ENCODE assay signal across 1 cellular context in the genomic region with DNA sequence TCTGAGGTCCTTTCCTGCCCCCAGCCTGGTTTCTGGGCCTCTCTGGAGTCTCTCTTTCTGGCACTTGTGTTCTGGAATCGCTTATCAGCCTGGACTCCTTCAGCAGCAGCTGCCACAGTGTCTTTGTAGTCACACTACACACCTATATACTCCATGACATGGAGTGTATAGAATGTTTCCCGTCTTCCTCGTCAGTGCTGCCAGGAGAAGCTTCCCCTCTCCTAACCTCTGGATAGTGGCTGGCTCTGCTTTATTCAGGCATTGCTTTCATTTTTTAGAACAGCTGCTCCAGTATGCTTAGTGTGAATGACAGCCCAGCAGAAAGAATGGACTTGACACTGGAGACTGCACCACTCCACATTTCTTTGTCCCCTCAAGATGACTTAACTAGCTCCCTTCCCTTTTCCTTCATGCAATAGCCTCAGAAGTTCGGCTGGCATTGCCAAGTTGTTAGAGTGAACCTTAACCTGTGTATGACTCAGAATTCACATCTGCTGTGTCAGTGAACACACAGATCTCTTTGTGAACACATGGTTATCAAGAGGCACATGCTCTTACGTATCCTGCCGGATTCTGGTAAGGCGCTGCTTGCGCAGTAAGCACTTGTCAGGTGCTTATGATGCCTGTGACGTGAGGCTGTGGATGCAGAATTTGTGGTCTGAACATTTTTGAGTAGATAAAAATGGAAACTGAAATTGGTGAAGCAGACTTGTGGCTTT.
TF ChIP-seq lines count a peak whose summit lies in the region.

No MANE protein-coding gene starts in this region.

TF ChIP-seq in HepG2, 621 proteins besides CTCF, POLR2A, EP300 and RAD21 (continued from another document and continues in another):
- TF ChIP-seq ZNF646 (CRISPR knock-in tag; IDR thresholded peaks at IDR 0.05) (no peak), KLF12 (CRISPR knock-in tag; IDR thresholded peaks at IDR 0.05; ENCODE audit: borderline replicate concordance) (no peak), ZBTB38 (CRISPR knock-in tag; IDR thresholded peaks at IDR 0.05) (0 out of 2 replicates have a peak, but pooled peaks have one; percentile 36), JARID2 (CRISPR knock-in tag; IDR thresholded peaks at IDR 0.05; ENCODE audit: insufficient replicate concordance) (no peak), GMEB1 (CRISPR knock-in tag; IDR thresholded peaks at IDR 0.05; ENCODE audit: borderline replicate concordance) (no peak), ZNF431 (CRISPR knock-in tag; IDR thresholded peaks at IDR 0.05; ENCODE audit: borderline replicate concordance, low read depth) (no peak), CCDC6 (CRISPR knock-in tag; IDR thresholded peaks at IDR 0.05) (no peak), MNT (IDR thresholded peaks at IDR 0.05) (peak; percentile 44), E2F2 (CRISPR knock-in tag; IDR thresholded peaks at IDR 0.05; ENCODE audit: borderline replicate concordance) (no peak), ZMYM3 (CRISPR knock-in tag; IDR thresholded peaks at IDR 0.05) (no peak), POGZ (CRISPR knock-in tag; IDR thresholded peaks at IDR 0.05) (no peak), ZMAT3 (CRISPR knock-in tag; conservative IDR thresholded peaks at IDR 0.05) (no peak), MAF1 (CRISPR knock-in tag; IDR thresholded peaks at IDR 0.05; ENCODE audit: borderline replicate concordance) (no peak), RXRB (CRISPR knock-in tag; IDR thresholded peaks at IDR 0.05; ENCODE audit: borderline replicate concordance) (peak; percentile 44; the same call in 1 of the 2 replicates), HMG20A (CRISPR knock-in tag; IDR thresholded peaks at IDR 0.05; ENCODE audit: borderline replicate concordance) (no peak), TCF7L2 (IDR thresholded peaks at IDR 0.05; ENCODE audit: low read depth, low read length) (no peak), ETS1 (CRISPR knock-in tag; IDR thresholded peaks at IDR 0.05) (no peak), ZBTB46 (CRISPR knock-in tag; IDR thresholded peaks at IDR 0.05; ENCODE audit: borderline replicate concordance) (no peak), RFXAP (CRISPR knock-in tag; IDR thresholded peaks at IDR 0.05; ENCODE audit: borderline replicate concordance) (no peak), BRCA1 (CRISPR knock-in tag; IDR thresholded peaks at IDR 0.05) (no peak), CEBPG (CRISPR knock-in tag; IDR thresholded peaks at IDR 0.05) (0 out of 2 replicates have a peak, but pooled peaks have one; percentile 13), ZNF616 (CRISPR knock-in tag; IDR thresholded peaks at IDR 0.05; ENCODE audit: low read depth) (no peak), ZUFSP (CRISPR knock-in tag; IDR thresholded peaks at IDR 0.05; ENCODE audit: borderline replicate concordance) (no peak), ZNF234 (CRISPR knock-in tag; conservative IDR thresholded peaks at IDR 0.05) (no peak), ZNF552 (CRISPR knock-in tag; IDR thresholded peaks at IDR 0.05; ENCODE audit: borderline replicate concordance) (no peak), SAP130 (CRISPR knock-in tag; IDR thresholded peaks at IDR 0.05; ENCODE audit: low read depth) (peak; percentile 71), EHMT2 (IDR thresholded peaks at IDR 0.05; ENCODE audit: borderline replicate concordance, low read depth, low read length) (no peak), ZFP36L2 (CRISPR knock-in tag; IDR thresholded peaks at IDR 0.05) (no peak), ZNF33B (CRISPR knock-in tag; IDR thresholded peaks at IDR 0.05) (no peak), MAFF (IDR thresholded peaks at IDR 0.05; ENCODE audit: low read depth, low read length) (0 out of 2 replicates have a peak, but pooled peaks have one; percentile 41)
- TF ChIP-seq, protein P1, sequence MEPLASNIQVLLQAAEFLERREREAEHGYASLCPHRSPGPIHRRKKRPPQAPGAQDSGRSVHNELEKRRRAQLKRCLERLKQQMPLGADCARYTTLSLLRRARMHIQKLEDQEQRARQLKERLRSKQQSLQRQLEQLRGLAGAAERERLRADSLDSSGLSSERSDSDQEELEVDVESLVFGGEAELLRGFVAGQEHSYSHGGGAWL (CRISPR knock-in tag; IDR thresholded peaks at IDR 0.05) = no peak
- TF ChIP-seq, protein P2, sequence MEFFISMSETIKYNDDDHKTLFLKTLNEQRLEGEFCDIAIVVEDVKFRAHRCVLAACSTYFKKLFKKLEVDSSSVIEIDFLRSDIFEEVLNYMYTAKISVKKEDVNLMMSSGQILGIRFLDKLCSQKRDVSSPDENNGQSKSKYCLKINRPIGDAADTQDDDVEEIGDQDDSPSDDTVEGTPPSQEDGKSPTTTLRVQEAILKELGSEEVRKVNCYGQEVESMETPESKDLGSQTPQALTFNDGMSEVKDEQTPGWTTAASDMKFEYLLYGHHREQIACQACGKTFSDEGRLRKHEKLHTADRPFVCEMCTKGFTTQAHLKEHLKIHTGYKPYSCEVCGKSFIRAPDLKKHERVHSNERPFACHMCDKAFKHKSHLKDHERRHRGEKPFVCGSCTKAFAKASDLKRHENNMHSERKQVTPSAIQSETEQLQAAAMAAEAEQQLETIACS (CRISPR knock-in tag; IDR thresholded peaks at IDR 0.05) = no peak
- TF ChIP-seq, protein P3, sequence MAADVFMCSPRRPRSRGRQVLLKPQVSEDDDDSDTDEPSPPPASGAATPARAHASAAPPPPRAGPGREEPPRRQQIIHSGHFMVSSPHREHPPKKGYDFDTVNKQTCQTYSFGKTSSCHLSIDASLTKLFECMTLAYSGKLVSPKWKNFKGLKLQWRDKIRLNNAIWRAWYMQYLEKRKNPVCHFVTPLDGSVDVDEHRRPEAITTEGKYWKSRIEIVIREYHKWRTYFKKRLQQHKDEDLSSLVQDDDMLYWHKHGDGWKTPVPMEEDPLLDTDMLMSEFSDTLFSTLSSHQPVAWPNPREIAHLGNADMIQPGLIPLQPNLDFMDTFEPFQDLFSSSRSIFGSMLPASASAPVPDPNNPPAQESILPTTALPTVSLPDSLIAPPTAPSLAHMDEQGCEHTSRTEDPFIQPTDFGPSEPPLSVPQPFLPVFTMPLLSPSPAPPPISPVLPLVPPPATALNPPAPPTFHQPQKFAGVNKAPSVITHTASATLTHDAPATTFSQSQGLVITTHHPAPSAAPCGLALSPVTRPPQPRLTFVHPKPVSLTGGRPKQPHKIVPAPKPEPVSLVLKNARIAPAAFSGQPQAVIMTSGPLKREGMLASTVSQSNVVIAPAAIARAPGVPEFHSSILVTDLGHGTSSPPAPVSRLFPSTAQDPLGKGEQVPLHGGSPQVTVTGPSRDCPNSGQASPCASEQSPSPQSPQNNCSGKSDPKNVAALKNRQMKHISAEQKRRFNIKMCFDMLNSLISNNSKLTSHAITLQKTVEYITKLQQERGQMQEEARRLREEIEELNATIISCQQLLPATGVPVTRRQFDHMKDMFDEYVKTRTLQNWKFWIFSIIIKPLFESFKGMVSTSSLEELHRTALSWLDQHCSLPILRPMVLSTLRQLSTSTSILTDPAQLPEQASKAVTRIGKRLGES (CRISPR knock-in tag; IDR thresholded peaks at IDR 0.05; ENCODE audit: borderline replicate concordance) = no peak
